In genomic region chr16:21277045-21277926, GRCh38 we compare ENCODE assay signal across 10 cellular contexts. TPM values are rescaled to one million over a fixed set of nuclear protein-coding genes. Genes with fewer than 3 reads are reported as not detected.
DNase-seq lines count a peak whose midpoint lies in the region; ATAC-seq and TF ChIP-seq lines count a peak whose summit lies in the region.
"Had no signal": no experiment of that assay in that cellular context is flagged by ENCODE, and none has a peak within 500 bp of the region (broad histone marks: within the 10 kb centered on the region; RNA-seq: fewer than 3 reads in every experiment).

No MANE protein-coding gene starts in this region.

- no peak overlapping the region for H3K27ac ChIP-seq in duodenal mucosa (ENCODE audit: low read depth, low read length)
- H3K27ac ChIP-seq in mesenchymal stem cell (ENCODE audit: low read length, poor library complexity, severe bottlenecking), result no peak overlapping the region
- H3K27ac ChIP-seq in vagina, result peak overlapping the region; percentile 43
- H3K27ac ChIP-seq: epithelial cell of prostate had no signal

- H3K27ac Mint-ChIP-seq in activated CD4-positive, alpha-beta T cell treated with anti-CD3 and anti-CD28 coated beads for 36 hours, result no peak overlapping the region
- H3K27ac Mint-ChIP-seq: activated T-helper 1 cell treated with anti-CD3 and anti-CD28 coated beads, Interleukin-12 subunit alpha, Interleukin-12 subunit beta, Interleukin-2, Interleukin-4 antibody, amounts not matched to agents 30 ng/mL and 10 ng/mL and 1 ng/mL, durations not matched to agents 14 hours and 24 hours and 36 hours had no signal

- no peaks in the 10 kb centered on the region for H3K4me1 Mint-ChIP-seq in activated CD4-positive, alpha-beta T cell treated with anti-CD3 and anti-CD28 coated beads for 36 hours

- intact Hi-C loops in activated CD4-positive, alpha-beta T cell treated with anti-CD3 and anti-CD28 coated beads for 36 hours (cut with DNase I, micrococcal nuclease), result loop anchor here in 1 of 2 experiments (10.0 kb wide), 1 partner anchor 432 kb away; no protein-coding TSS in a partner anchor
- intact Hi-C loops in vagina (cut with DNase I), result no loop called here

- H3K23ac ChIP-seq in mesenchymal stem cell (ENCODE audit: low read length in 2 of 2), result no peak overlapping the region

- H2BK12ac ChIP-seq in mesenchymal stem cell (ENCODE audit: low read length in 2 of 2), result no peak overlapping the region

- no peak overlapping the region for H3K4me3 Mint-ChIP-seq in activated CD4-positive, alpha-beta T cell treated with anti-CD3 and anti-CD28 coated beads for 36 hours
- H3K4me3 Mint-ChIP-seq: activated T-helper 1 cell treated with anti-CD3 and anti-CD28 coated beads, Interleukin-12 subunit alpha, Interleukin-12 subunit beta, Interleukin-2, Interleukin-4 antibody, amounts not matched to agents 30 ng/mL and 10 ng/mL and 1 ng/mL, durations not matched to agents 14 hours and 24 hours and 36 hours had no signal

- H3K9ac ChIP-seq in duodenal mucosa (ENCODE audit: low read depth in 1 of 2, low read length in 2 of 2), result peak overlapping the region; percentile 48 to 52
- peak overlapping the region; percentile 75 for H3K9ac ChIP-seq in mesenchymal stem cell (ENCODE audit: low read length)

- no peaks in the 10 kb centered on the region for H3K9me3 Mint-ChIP-seq in activated CD4-positive, alpha-beta T cell treated with anti-CD3 and anti-CD28 coated beads for 36 hours (ENCODE audit: low read depth)
- H3K9me3 Mint-ChIP-seq: activated T-helper 1 cell treated with anti-CD3 and anti-CD28 coated beads, Interleukin-12 subunit alpha, Interleukin-12 subunit beta, Interleukin-2, Interleukin-4 antibody, amounts not matched to agents 30 ng/mL and 10 ng/mL and 1 ng/mL, durations not matched to agents 14 hours and 24 hours and 36 hours had no signal

- no peak overlapping the region for H4K91ac ChIP-seq in mesenchymal stem cell (ENCODE audit: low read length)

- H3K27me3 ChIP-seq in duodenal mucosa (ENCODE audit: control insufficient read depth in 1 of 2, insufficient read depth in 2 of 2, low read length in 2 of 2) (peaks cover 12 to 19% of the 10 kb centered on the region in 2 donors), mesenchymal stem cell (ENCODE audit: control insufficient read depth in 1 of 2, insufficient read depth in 1 of 2, low read length in 2 of 2) (peaks cover 16 to 60% of the 10 kb centered on the region in 2 experiments), vagina (no peaks in the 10 kb centered on the region)

- H3K4me2 ChIP-seq in mesenchymal stem cell (ENCODE audit: low read length, poor library complexity, severe bottlenecking), result peak overlapping the region; percentile 80

- 85% methylated on average over 17 of the region's 17 CpGs for WGBS in mesenchymal stem cell

- H3K14ac ChIP-seq in mesenchymal stem cell (ENCODE audit: low read length in 2 of 2), result no peak overlapping the region

- no peak for DNase-seq in activated CD4-positive, alpha-beta T cell treated with anti-CD3 and anti-CD28 coated beads for 36 hours
- no peak for DNase-seq in activated CD4-positive, alpha-beta T cell treated with anti-CD3 and anti-CD28 coated beads, Interleukin-2, amount 50 U/mL, for 48 hours
- DNase-seq in mesenchymal stem cell (no peak), vagina (ENCODE audit: extremely low spot score in 2 of 2) (peak in 1 of 2 donors; percentile 34), NCI-H187 treated with DMSO at 0.1 percent for 48 hours (lab: John Stamatoyannopoulos, UW) (no peak)

- H3K36me3 ChIP-seq in duodenal mucosa (ENCODE audit: control insufficient read depth in 1 of 2, insufficient read depth in 2 of 2, low read length in 2 of 2), result no peaks in the 10 kb centered on the region
- peaks cover 0 to 3% of the 10 kb centered on the region in 2 experiments for H3K36me3 ChIP-seq in mesenchymal stem cell (ENCODE audit: control insufficient read depth in 1 of 2, insufficient read depth in 2 of 2, low read depth in 1 of 2, low read length in 2 of 2)
- no peaks in the 10 kb centered on the region for H3K36me3 ChIP-seq in vagina

- H2AFZ ChIP-seq in mesenchymal stem cell (ENCODE audit: low read depth, low read length), result no peak overlapping the region

- H3K4me1 ChIP-seq in duodenal mucosa (ENCODE audit: control insufficient read depth in 1 of 2, insufficient read depth in 2 of 2, low read length in 2 of 2) (peaks cover 0 to 8% of the 10 kb centered on the region in 2 donors), mesenchymal stem cell (ENCODE audit: control insufficient read depth, insufficient read depth, low read depth, low read length) (peaks cover 9% of the 10 kb centered on the region), vagina (peaks cover 12% of the 10 kb centered on the region)

- TF ChIP-seq CTCF in vagina (IDR thresholded peaks at IDR 0.05), result no peak

- H3K27me3 Mint-ChIP-seq in activated CD4-positive, alpha-beta T cell treated with anti-CD3 and anti-CD28 coated beads for 36 hours, result peaks cover 62% of the 10 kb centered on the region

- no peak overlapping the region for H2BK120ac ChIP-seq in mesenchymal stem cell (ENCODE audit: low read depth, low read length)

- H3K9me3 ChIP-seq in duodenal mucosa (ENCODE audit: control insufficient read depth in 1 of 2, low read length in 2 of 2) (no peaks in the 10 kb centered on the region), mesenchymal stem cell (ENCODE audit: control insufficient read depth, low read length) (no peaks in the 10 kb centered on the region), vagina (no peaks in the 10 kb centered on the region)

- no peak overlapping the region for H4K8ac ChIP-seq in mesenchymal stem cell (ENCODE audit: low read length)

- no peak overlapping the region for H2BK15ac ChIP-seq in mesenchymal stem cell (ENCODE audit: low read depth, poor library complexity, severe bottlenecking)

- H2AK5ac ChIP-seq in mesenchymal stem cell (ENCODE audit: low read length, severe bottlenecking), result no peak overlapping the region

- H3K18ac ChIP-seq in mesenchymal stem cell (ENCODE audit: low read depth in 1 of 2, low read length in 2 of 2), result no peak overlapping the region

- peak; percentile 23 for ATAC-seq in activated CD4-positive, alpha-beta T cell treated with anti-CD3 and anti-CD28 coated beads for 36 hours
- ATAC-seq in HG02610 (IDR thresholded peaks at IDR 0.05; ENCODE audit: unreplicated experiment) (no peak), HG03432 (IDR thresholded peaks at IDR 0.05; ENCODE audit: unreplicated experiment) (no peak)

- no peaks in the 10 kb centered on the region for H3K79me1 ChIP-seq in mesenchymal stem cell (replicated peaks; ENCODE audit: low read length, poor library complexity, severe bottlenecking)

- no peak for TF ChIP-seq POLR2A in vagina (IDR thresholded peaks at IDR 0.05)

- CTCF ChIA-PET in activated CD4-positive, alpha-beta T cell treated with anti-CD3 and anti-CD28 coated beads for 36 hours (lab: Charles Lee), result interaction anchor here (0.7 to 1.4 kb wide), 4 partner anchors 11 to 426 kb away, joined by 3 to 8 read pairs (median 4); no protein-coding TSS in a partner anchor

- H2BK5ac ChIP-seq in mesenchymal stem cell (ENCODE audit: low read depth, low read length, poor library complexity, severe bottlenecking), result no peak overlapping the region

- no peak overlapping the region for H3K4ac ChIP-seq in mesenchymal stem cell (ENCODE audit: low read depth in 1 of 2, low read length in 2 of 2)

- POLR2A ChIA-PET in activated CD4-positive, alpha-beta T cell treated with anti-CD3 and anti-CD28 coated beads for 36 hours (lab: Charles Lee), result no interaction called here

- no peaks in the 10 kb centered on the region for H3K36me3 Mint-ChIP-seq in activated CD4-positive, alpha-beta T cell treated with anti-CD3 and anti-CD28 coated beads for 36 hours (ENCODE audit: low read depth)

- H3K4me3 ChIP-seq in duodenal mucosa (ENCODE audit: low read depth in 1 of 2, low read length in 2 of 2) (peak overlapping the region; percentile 72 to 78), mesenchymal stem cell (ENCODE audit: insufficient read depth in 1 of 2, low read depth in 1 of 2, low read length in 2 of 2) (peak overlapping the region in 1 of 2 experiments; percentile 78), vagina (peak overlapping the region; percentile 40 to 44)

RNA-seq across cellular contexts. Expression of gene CRYM, which starts 0.8 kb away (rescaled TPM):
- total RNA-seq in activated CD4-positive, alpha-beta T cell treated with anti-CD3 and anti-CD28 coated beads for 36 hours, result not detected
- not detected for polyA plus RNA-seq in mesenchymal stem cell (2013, experiment 1 of 2)
- polyA plus RNA-seq in mesenchymal stem cell (2013, experiment 2 of 2), result 0.07 TPM
- 3.9 TPM for total RNA-seq in vagina
- total RNA-seq: activated T-helper 1 cell treated with anti-CD3 and anti-CD28 coated beads, Interleukin-12 subunit alpha, Interleukin-12 subunit beta, Interleukin-2, Interleukin-4 antibody, amounts not matched to agents 30 ng/mL and 10 ng/mL and 1 ng/mL, durations not matched to agents 14 hours and 24 hours and 36 hours had no signal

RNA-seq across cellular contexts. Expression of gene ANKS4B, which starts 43.8 kb away (rescaled TPM):
- total RNA-seq in activated CD4-positive, alpha-beta T cell treated with anti-CD3 and anti-CD28 coated beads for 36 hours, result not detected
- polyA plus RNA-seq in mesenchymal stem cell (2013, experiment 1 of 2), result not detected
- not detected for polyA plus RNA-seq in mesenchymal stem cell (2013, experiment 2 of 2)
- not detected for total RNA-seq in vagina
- total RNA-seq: activated T-helper 1 cell treated with anti-CD3 and anti-CD28 coated beads, Interleukin-12 subunit alpha, Interleukin-12 subunit beta, Interleukin-2, Interleukin-4 antibody, amounts not matched to agents 30 ng/mL and 10 ng/mL and 1 ng/mL, durations not matched to agents 14 hours and 24 hours and 36 hours had no signal
